ENCODE assay signal across 1 cellular context in the genomic region with DNA sequence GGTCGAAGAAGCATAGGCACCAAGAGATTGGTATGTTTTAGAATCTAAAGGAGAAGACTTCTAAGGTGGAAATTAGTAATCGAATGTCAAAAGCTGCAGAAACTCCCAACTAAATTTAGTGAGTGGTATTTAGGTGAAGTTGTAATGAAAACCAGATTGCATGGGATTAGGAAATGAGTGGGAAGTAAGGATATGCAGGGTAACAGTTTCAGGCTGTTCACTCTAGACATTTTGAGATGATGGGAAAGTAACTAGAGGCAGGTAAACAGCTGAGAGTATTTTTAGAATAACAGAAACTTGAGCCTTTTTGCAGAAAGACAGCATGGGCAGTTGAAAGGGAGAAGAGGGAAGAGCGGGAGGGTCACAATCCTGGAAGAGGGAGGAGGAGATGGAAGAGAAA.
TF ChIP-seq lines count a peak whose summit lies in the region.

No MANE protein-coding gene starts in this region.

TF ChIP-seq in HepG2, 621 proteins besides CTCF, POLR2A, EP300 and RAD21 (continued from another document):
- TF ChIP-seq, protein P1, sequence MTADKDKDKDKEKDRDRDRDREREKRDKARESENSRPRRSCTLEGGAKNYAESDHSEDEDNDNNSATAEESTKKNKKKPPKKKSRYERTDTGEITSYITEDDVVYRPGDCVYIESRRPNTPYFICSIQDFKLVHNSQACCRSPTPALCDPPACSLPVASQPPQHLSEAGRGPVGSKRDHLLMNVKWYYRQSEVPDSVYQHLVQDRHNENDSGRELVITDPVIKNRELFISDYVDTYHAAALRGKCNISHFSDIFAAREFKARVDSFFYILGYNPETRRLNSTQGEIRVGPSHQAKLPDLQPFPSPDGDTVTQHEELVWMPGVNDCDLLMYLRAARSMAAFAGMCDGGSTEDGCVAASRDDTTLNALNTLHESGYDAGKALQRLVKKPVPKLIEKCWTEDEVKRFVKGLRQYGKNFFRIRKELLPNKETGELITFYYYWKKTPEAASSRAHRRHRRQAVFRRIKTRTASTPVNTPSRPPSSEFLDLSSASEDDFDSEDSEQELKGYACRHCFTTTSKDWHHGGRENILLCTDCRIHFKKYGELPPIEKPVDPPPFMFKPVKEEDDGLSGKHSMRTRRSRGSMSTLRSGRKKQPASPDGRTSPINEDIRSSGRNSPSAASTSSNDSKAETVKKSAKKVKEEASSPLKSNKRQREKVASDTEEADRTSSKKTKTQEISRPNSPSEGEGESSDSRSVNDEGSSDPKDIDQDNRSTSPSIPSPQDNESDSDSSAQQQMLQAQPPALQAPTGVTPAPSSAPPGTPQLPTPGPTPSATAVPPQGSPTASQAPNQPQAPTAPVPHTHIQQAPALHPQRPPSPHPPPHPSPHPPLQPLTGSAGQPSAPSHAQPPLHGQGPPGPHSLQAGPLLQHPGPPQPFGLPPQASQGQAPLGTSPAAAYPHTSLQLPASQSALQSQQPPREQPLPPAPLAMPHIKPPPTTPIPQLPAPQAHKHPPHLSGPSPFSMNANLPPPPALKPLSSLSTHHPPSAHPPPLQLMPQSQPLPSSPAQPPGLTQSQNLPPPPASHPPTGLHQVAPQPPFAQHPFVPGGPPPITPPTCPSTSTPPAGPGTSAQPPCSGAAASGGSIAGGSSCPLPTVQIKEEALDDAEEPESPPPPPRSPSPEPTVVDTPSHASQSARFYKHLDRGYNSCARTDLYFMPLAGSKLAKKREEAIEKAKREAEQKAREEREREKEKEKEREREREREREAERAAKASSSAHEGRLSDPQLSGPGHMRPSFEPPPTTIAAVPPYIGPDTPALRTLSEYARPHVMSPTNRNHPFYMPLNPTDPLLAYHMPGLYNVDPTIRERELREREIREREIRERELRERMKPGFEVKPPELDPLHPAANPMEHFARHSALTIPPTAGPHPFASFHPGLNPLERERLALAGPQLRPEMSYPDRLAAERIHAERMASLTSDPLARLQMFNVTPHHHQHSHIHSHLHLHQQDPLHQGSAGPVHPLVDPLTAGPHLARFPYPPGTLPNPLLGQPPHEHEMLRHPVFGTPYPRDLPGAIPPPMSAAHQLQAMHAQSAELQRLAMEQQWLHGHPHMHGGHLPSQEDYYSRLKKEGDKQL (CRISPR knock-in tag; IDR thresholded peaks at IDR 0.05; ENCODE audit: low read depth), result no peak
- peak; percentile 15; the same call in 1 of the 2 replicates for TF ChIP-seq MED1 (CRISPR knock-in tag; IDR thresholded peaks at IDR 0.05)
- no peak for TF ChIP-seq ELF1 (CRISPR knock-in tag; IDR thresholded peaks at IDR 0.05)
- TF ChIP-seq ZKSCAN1 (IDR thresholded peaks at IDR 0.05; ENCODE audit: low read length), result no peak
- TF ChIP-seq PTBP1 (IDR thresholded peaks at IDR 0.05; ENCODE audit: low read depth, low read length, poor library complexity, severe bottlenecking), result no peak
- TF ChIP-seq, protein P2, sequence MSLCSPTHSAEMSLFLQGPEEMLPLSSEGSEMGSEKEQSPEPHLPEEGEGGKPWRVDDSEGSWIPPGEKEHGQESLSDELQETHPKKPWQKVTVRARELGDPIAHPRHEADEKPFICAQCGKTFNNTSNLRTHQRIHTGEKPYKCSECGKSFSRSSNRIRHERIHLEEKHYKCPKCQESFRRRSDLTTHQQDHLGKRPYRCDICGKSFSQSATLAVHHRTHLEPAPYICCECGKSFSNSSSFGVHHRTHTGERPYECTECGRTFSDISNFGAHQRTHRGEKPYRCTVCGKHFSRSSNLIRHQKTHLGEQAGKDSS (CRISPR knock-in tag; IDR thresholded peaks at IDR 0.05; ENCODE audit: borderline replicate concordance, low read depth), result no peak
- TF ChIP-seq, protein P3, sequence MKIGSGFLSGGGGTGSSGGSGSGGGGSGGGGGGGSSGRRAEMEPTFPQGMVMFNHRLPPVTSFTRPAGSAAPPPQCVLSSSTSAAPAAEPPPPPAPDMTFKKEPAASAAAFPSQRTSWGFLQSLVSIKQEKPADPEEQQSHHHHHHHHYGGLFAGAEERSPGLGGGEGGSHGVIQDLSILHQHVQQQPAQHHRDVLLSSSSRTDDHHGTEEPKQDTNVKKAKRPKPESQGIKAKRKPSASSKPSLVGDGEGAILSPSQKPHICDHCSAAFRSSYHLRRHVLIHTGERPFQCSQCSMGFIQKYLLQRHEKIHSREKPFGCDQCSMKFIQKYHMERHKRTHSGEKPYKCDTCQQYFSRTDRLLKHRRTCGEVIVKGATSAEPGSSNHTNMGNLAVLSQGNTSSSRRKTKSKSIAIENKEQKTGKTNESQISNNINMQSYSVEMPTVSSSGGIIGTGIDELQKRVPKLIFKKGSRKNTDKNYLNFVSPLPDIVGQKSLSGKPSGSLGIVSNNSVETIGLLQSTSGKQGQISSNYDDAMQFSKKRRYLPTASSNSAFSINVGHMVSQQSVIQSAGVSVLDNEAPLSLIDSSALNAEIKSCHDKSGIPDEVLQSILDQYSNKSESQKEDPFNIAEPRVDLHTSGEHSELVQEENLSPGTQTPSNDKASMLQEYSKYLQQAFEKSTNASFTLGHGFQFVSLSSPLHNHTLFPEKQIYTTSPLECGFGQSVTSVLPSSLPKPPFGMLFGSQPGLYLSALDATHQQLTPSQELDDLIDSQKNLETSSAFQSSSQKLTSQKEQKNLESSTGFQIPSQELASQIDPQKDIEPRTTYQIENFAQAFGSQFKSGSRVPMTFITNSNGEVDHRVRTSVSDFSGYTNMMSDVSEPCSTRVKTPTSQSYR (CRISPR knock-in tag; IDR thresholded peaks at IDR 0.05; ENCODE audit: borderline replicate concordance), result no peak
- TF ChIP-seq SOX6 (IDR thresholded peaks at IDR 0.05), result no peak
- TF ChIP-seq SOX6 (CRISPR knock-in tag; IDR thresholded peaks at IDR 0.05), result 0 out of 2 replicates have a peak, but pooled peaks have one; percentile 19
- no peak for TF ChIP-seq ESRRA (CRISPR knock-in tag; IDR thresholded peaks at IDR 0.05; ENCODE audit: low read depth)
- TF ChIP-seq SMARCE1 (IDR thresholded peaks at IDR 0.05; ENCODE audit: borderline replicate concordance), result no peak
